ENCODE assay signal across 8 cellular contexts in genomic region chr10:68331455-68332258, GRCh38. TPM values are rescaled to one million over a fixed set of nuclear protein-coding genes. Genes with fewer than 3 reads are reported as not detected.
DNase-seq lines count a peak whose midpoint lies in the region; ATAC-seq and TF ChIP-seq lines count a peak whose summit lies in the region.

Gene HNRNPH3 (plus strand): TSS chr10:68332064. CDS start chr10:68337222, 5,158 bp downstream.

- H2BK120ac ChIP-seq in trophoblast cell (ENCODE audit: insufficient read depth, low read length, poor library complexity): peak within 1 kb of the TSS; percentile 75

- H2AFZ ChIP-seq in trophoblast cell (ENCODE audit: insufficient read depth, low read length, poor library complexity): peak within 1 kb of the TSS; percentile 73

- peak within 1 kb of the TSS; percentile 99 for H4K12ac ChIP-seq in trophoblast cell (ENCODE audit: low read depth, low read length)

- H3K27me3 ChIP-seq in adipocyte (replicated peaks; ENCODE audit: control insufficient read depth, insufficient read depth, low read length) (no peaks in the 10 kb centered on the region), trophoblast cell (ENCODE audit: insufficient read depth, low read length) (no peaks in the 10 kb centered on the region), tibial nerve (no peaks in the 10 kb centered on the region)

- no peak within 1 kb of the TSS for H3K23ac ChIP-seq in trophoblast cell (ENCODE audit: low read length)

- H2BK12ac ChIP-seq in trophoblast cell (ENCODE audit: low read length): no peak within 1 kb of the TSS

- no peak for TF ChIP-seq CTCF in GM13976 (IDR thresholded peaks at IDR 0.05; ENCODE audit: borderline replicate concordance, control extremely low read depth, extremely low read depth, insufficient read depth, missing control alignments)
- TF ChIP-seq CTCF in tibial nerve (IDR thresholded peaks at IDR 0.05): peak in 2 of 5 experiments; percentile 49 to 57

- H3K9ac ChIP-seq in adipocyte (ENCODE audit: low read length) (peak within 1 kb of the TSS; percentile 100), trophoblast cell (ENCODE audit: low read length) (peak within 1 kb of the TSS; percentile 99)

- no CpG with 5 or more reads among the region's 73 CpGs for WGBS in trophoblast cell (ENCODE audit: extremely low coverage, insufficient coverage, insufficient read length)
- 0% methylated on average over 40 to 66 of the region's 73 CpGs for WGBS in tibial nerve, 2 donors

- peak within 1 kb of the TSS; percentile 90 for H4K8ac ChIP-seq in trophoblast cell (ENCODE audit: low read depth, low read length)

- H3K4me1 ChIP-seq in adipocyte (ENCODE audit: control insufficient read depth, insufficient read depth, low read length) (peaks cover 63% of the 10 kb centered on the region), trophoblast cell (ENCODE audit: control insufficient read depth in 1 of 2, insufficient read depth in 2 of 2, low read length in 2 of 2) (peaks cover 6 to 7% of the 10 kb centered on the region in 2 experiments), tibial nerve (peaks cover 0 to 61% (median 22%) of the 10 kb centered on the region in 4 donors)

- H3K27ac ChIP-seq in trophoblast cell (ENCODE audit: low read depth, low read length) (peak within 1 kb of the TSS; percentile 95), tibial nerve (peak within 1 kb of the TSS; percentile 98 to 100 (median 99))

- peak; percentile 99 to 100 for TF ChIP-seq POLR2A in tibial nerve (IDR thresholded peaks at IDR 0.05)

- peak; percentile 69 for ATAC-seq in HG02852 (IDR thresholded peaks at IDR 0.05; ENCODE audit: unreplicated experiment)

- H2AK5ac ChIP-seq in trophoblast cell (ENCODE audit: low read length): peak within 1 kb of the TSS; percentile 94

- intact Hi-C loops in cardiac septum (cut with DNase I): loop anchor here (10.0 kb wide), 1 partner anchor 257 kb away; the partner anchor contains the start of gene HERC4

- peak within 1 kb of the TSS; percentile 89 for H3K18ac ChIP-seq in trophoblast cell (ENCODE audit: low read length)

- H4K91ac ChIP-seq in trophoblast cell (ENCODE audit: low read depth, low read length): peak within 1 kb of the TSS; percentile 90

- H3K36me3 ChIP-seq in adipocyte (ENCODE audit: control insufficient read depth, insufficient read depth, low read length, severe bottlenecking): no peaks in the 10 kb centered on the region
- peaks cover 0 to 2% of the 10 kb centered on the region in 2 experiments for H3K36me3 ChIP-seq in trophoblast cell (ENCODE audit: control insufficient read depth in 1 of 2, insufficient read depth in 2 of 2, low read length in 2 of 2)
- H3K36me3 ChIP-seq in tibial nerve: no peaks in the 10 kb centered on the region

- peaks cover 19% of the 10 kb centered on the region for H3K79me2 ChIP-seq in trophoblast cell (ENCODE audit: control insufficient read depth, insufficient read depth, low read length, poor library complexity)

- H2BK5ac ChIP-seq in trophoblast cell (ENCODE audit: low read depth, low read length, poor library complexity): peak within 1 kb of the TSS; percentile 81

- peak within 1 kb of the TSS; percentile 87 for H3K4ac ChIP-seq in trophoblast cell (ENCODE audit: low read depth, low read length)

- in situ Hi-C loops in GM13976 (cut with MboI; ENCODE audit: low sequenced_read_pairs, unreplicated experiment): no loop called here

- peaks cover 18% of the 10 kb centered on the region for H3K79me1 ChIP-seq in trophoblast cell (ENCODE audit: low read length)

- peak within 1 kb of the TSS; percentile 97 for H3K4me3 ChIP-seq in adipocyte (ENCODE audit: low read length)
- H3K4me3 ChIP-seq in trophoblast cell (ENCODE audit: low read depth, low read length): peak within 1 kb of the TSS; percentile 93
- peak within 1 kb of the TSS; percentile 83 to 99 (median 89) for H3K4me3 ChIP-seq in tibial nerve

- peak; percentile 55 to 100 for TF ChIP-seq EP300 in tibial nerve (IDR thresholded peaks at IDR 0.05)

- H3K9me3 ChIP-seq in adipocyte (ENCODE audit: control insufficient read depth, low read length) (no peaks in the 10 kb centered on the region), trophoblast cell (ENCODE audit: insufficient read depth, low read depth, low read length) (no peaks in the 10 kb centered on the region), tibial nerve (no peaks in the 10 kb centered on the region)

- DNase-seq in GM13976 (ENCODE audit: low spot score) (peak; percentile 97), NCI-H1436 treated with DMSO at 0.1 percent for 48 hours (lab: John Stamatoyannopoulos, UW) (peak; percentile 90), T follicular helper cell (ENCODE audit: low read depth) (peak; percentile 99), adipocyte (ENCODE audit: low read depth) (peak; percentile 99), cardiac septum (ENCODE audit: low spot score) (peak; percentile 99), trophoblast cell (peak; percentile 98 to 100), tibial nerve (ENCODE audit: low spot score in 2 of 2) (peak; percentile 97 to 98)

- H3K4me2 ChIP-seq in trophoblast cell (ENCODE audit: low read length): peak within 1 kb of the TSS; percentile 83

- H3K14ac ChIP-seq in trophoblast cell (ENCODE audit: low read length): peak within 1 kb of the TSS; percentile 94

RNA-seq across cellular contexts. Expression of gene HNRNPH3, which starts in this region (rescaled TPM):
- total RNA-seq in cardiac septum: 110 TPM
- 169 and 182 TPM in 2 replicates for polyA plus RNA-seq in trophoblast cell (2013)
- 10 to 100 TPM; 31.8 to 66.4 (median 60.1) TPM for total RNA-seq in tibial nerve

Comparison
In these comparisons a context has a peak if more than half of its experiments do, and no peak if none do; other contexts are left out.
1. Peak in every context shown above with its lines: DNase-seq, ATAC-seq, H3K4me3 ChIP-seq and H3K27ac ChIP-seq.